Comparison of ENCODE assay signal across 8 cellular contexts in genomic region chr7:44881610-44882009, GRCh38. TPM values are rescaled to one million over a fixed set of nuclear protein-coding genes. Genes with fewer than 3 reads are reported as not detected.
DNase-seq lines count a peak whose midpoint lies in the region; ATAC-seq, FAIRE-seq and TF ChIP-seq lines count a peak whose summit lies in the region.

No MANE protein-coding gene starts in this region.

- H3K9me3 ChIP-seq in HepG2 (ENCODE audit: low read length): no peaks in the 10 kb centered on the region
- H3K9me3 ChIP-seq in right lobe of liver: no peaks in the 10 kb centered on the region
- no peaks in the 10 kb centered on the region for H3K9me3 ChIP-seq in upper lobe of right lung

- TF ChIP-seq EP300 in HepG2 (IDR thresholded peaks at IDR 0.05; ENCODE audit: low read depth in 2 of 2, low read length in 2 of 2) (no peak), HepG2 (CRISPR knock-in tag; IDR thresholded peaks at IDR 0.05; ENCODE audit: borderline replicate concordance) (no peak)

- CTCF ChIA-PET in HepG2 (lab: Yijun Ruan, JAX; ENCODE audit: low intra/inter-chr PET ratio, low total read pairs): no interaction called here

- no peak for FAIRE-seq in HepG2 (lab: Jason Lieb, UNC)

- no peak for TF ChIP-seq RAD21 in HepG2 (CRISPR knock-in tag; IDR thresholded peaks at IDR 0.05)

- peaks cover 54% of the 10 kb centered on the region for H3K4me1 Mint-ChIP-seq in T-helper 2 cell treated with Interferon-gamma antibody and Interleukin-4, amounts not matched to agents 5 μg/mL and 100 μg/mL, for 36 hours (ENCODE audit: low read depth)

- H3K4me1 ChIP-seq in HepG2 (ENCODE audit: insufficient read depth, low read length): peaks cover 59% of the 10 kb centered on the region
- peaks cover 0 to 47% (median 18%) of the 10 kb centered on the region in 4 donors for H3K4me1 ChIP-seq in right lobe of liver
- peaks cover 55% of the 10 kb centered on the region for H3K4me1 ChIP-seq in upper lobe of right lung

- H3K4me3 ChIP-seq in HepG2 (replicated peaks in 1 of 3; ENCODE audit: insufficient read depth in 1 of 3, low read depth in 2 of 3, low read length in 3 of 3): peak overlapping the region in 2 of 3 experiments; percentile 2 to 24; a peak in 4 of 6 replicates
- H3K4me3 ChIP-seq in right lobe of liver: peak overlapping the region in 1 of 3 donors; percentile 7
- H3K4me3 ChIP-seq in upper lobe of right lung: peak overlapping the region; percentile 94

- no peak overlapping the region for H2AFZ ChIP-seq in HepG2 (ENCODE audit: low read length)

- POLR2A ChIA-PET in HepG2 (lab: Yijun Ruan, JAX): interaction anchor here (1.0 to 1.2 kb wide), 3 partner anchors 34 to 308 kb away, joined by 3 to 4 read pairs (median 3); partner anchors contain the start of genes DDX56, H2AZ2 and OGDH

- peak overlapping the region; percentile 87 for H3K4me3 Mint-ChIP-seq in T-helper 2 cell treated with Interferon-gamma antibody and Interleukin-4, amounts not matched to agents 5 μg/mL and 100 μg/mL, for 36 hours

- H3K27ac ChIP-seq in HepG2 (ENCODE audit: extremely low read length, insufficient read depth, low read length): no peak overlapping the region
- no peak overlapping the region for H3K27ac ChIP-seq in right lobe of liver
- H3K27ac ChIP-seq in upper lobe of right lung: no peak overlapping the region

- in situ Hi-C loops in HepG2 (cut with HindIII; ENCODE audit: extremely low pct_ligation_motif_present, low pct_unique_long_range_greater_than_20kb): no loop called here

- peaks cover 46% of the 10 kb centered on the region for H3K79me2 ChIP-seq in HepG2 (ENCODE audit: insufficient read depth, low read length)

- TF ChIP-seq POLR2A in HepG2 (IDR thresholded peaks at IDR 0.05; ENCODE audit: insufficient read depth in 1 of 2, low read depth in 2 of 2, low read length in 2 of 2): no peak
- no peak for TF ChIP-seq POLR2A in right lobe of liver (IDR thresholded peaks at IDR 0.05)

- H3K27ac Mint-ChIP-seq in T-helper 2 cell treated with Interferon-gamma antibody and Interleukin-4, amounts not matched to agents 5 μg/mL and 100 μg/mL, for 36 hours: peak overlapping the region; percentile 45

- TF ChIP-seq CTCF in HepG2 (CRISPR knock-in tag; IDR thresholded peaks at IDR 0.05): no peak
- no peak for TF ChIP-seq CTCF in right lobe of liver (IDR thresholded peaks at IDR 0.05)
- TF ChIP-seq CTCF in upper lobe of right lung (IDR thresholded peaks at IDR 0.05): no peak

- H3K4me2 ChIP-seq in HepG2 (ENCODE audit: low read depth, low read length): peak overlapping the region; percentile 75

- no peaks in the 10 kb centered on the region for H3K27me3 Mint-ChIP-seq in T-helper 2 cell treated with Interferon-gamma antibody and Interleukin-4, amounts not matched to agents 5 μg/mL and 100 μg/mL, for 36 hours (ENCODE audit: low read depth)

- H3K27me3 ChIP-seq in HepG2 (ENCODE audit: control insufficient read depth in 1 of 2, insufficient read depth in 2 of 2, low read length in 2 of 2): no peaks in the 10 kb centered on the region
- no peaks in the 10 kb centered on the region for H3K27me3 ChIP-seq in right lobe of liver
- H3K27me3 ChIP-seq in upper lobe of right lung: no peaks in the 10 kb centered on the region

- no TSS peak for BruUV-seq in HepG2 (replicated peaks; lab: Mats Ljungman, UMichigan)

- H3K9me3 Mint-ChIP-seq in T-helper 2 cell treated with Interferon-gamma antibody and Interleukin-4, amounts not matched to agents 5 μg/mL and 100 μg/mL, for 36 hours: no peaks in the 10 kb centered on the region

- H3K36me3 ChIP-seq in HepG2 (replicated peaks in 1 of 2; ENCODE audit: control insufficient read depth in 1 of 2, insufficient read depth in 2 of 2, low read length in 2 of 2): no peaks in the 10 kb centered on the region; a peak in 3 of 5 replicates
- H3K36me3 ChIP-seq in right lobe of liver: peaks cover 0 to 3% (median 0%) of the 10 kb centered on the region in 4 donors
- peaks cover 11% of the 10 kb centered on the region for H3K36me3 ChIP-seq in upper lobe of right lung

- peaks cover 55% of the 10 kb centered on the region for H3K36me3 Mint-ChIP-seq in T-helper 2 cell treated with Interferon-gamma antibody and Interleukin-4, amounts not matched to agents 5 μg/mL and 100 μg/mL, for 36 hours (ENCODE audit: low read depth)

- ATAC-seq in HepG2: no peak
- ATAC-seq in right lobe of liver: no peak
- ATAC-seq in upper lobe of right lung: no peak
- no peak for ATAC-seq in HG03175 (IDR thresholded peaks at IDR 0.05; ENCODE audit: unreplicated experiment)
- no peak for ATAC-seq in HG03097 (IDR thresholded peaks at IDR 0.05; ENCODE audit: low FRiP score, unreplicated experiment)
- no peak for ATAC-seq in HG02884 (IDR thresholded peaks at IDR 0.05; ENCODE audit: unreplicated experiment)

- no peak for DNase-seq in HepG2 (ENCODE audit: low spot score)
- DNase-seq in right lobe of liver: no peak
- DNase-seq in T-helper 2 cell treated with Interferon-gamma antibody and Interleukin-4, amounts not matched to agents 5 μg/mL and 100 μg/mL, for 36 hours (ENCODE audit: low spot score): no peak
- DNase-seq in hepatic stellate cell (ENCODE audit: low spot score): peak; percentile 64
- DNase-seq in upper lobe of right lung: no peak

- H4K20me1 ChIP-seq in HepG2 (ENCODE audit: insufficient read depth, low read length): peaks cover 7% of the 10 kb centered on the region; the same call in 1 of the 2 replicates

- peak overlapping the region; percentile 16; the same call in 1 of the 2 replicates for H3K9ac ChIP-seq in HepG2 (ENCODE audit: insufficient read depth, low read depth, low read length)

- intact Hi-C loops in HepG2 (cut with micrococcal nuclease; ENCODE audit: unreplicated experiment) (no loop called here), right lobe of liver (cut with DNase I) (no loop called here), upper lobe of right lung (cut with DNase I) (no loop called here)

RNA-seq across cellular contexts. Expression of gene PURB, which starts 3.7 kb away (rescaled TPM):
- 4.3 and 10.1 TPM in 2 replicates for total RNA-seq in HepG2 (2016; rRNA removed; fragmentation: Illumina TruSeq; extraction: Trizol)
- total RNA-seq in HepG2 (2016; cell fraction: cytosol; rRNA removed; fragmentation: Illumina TruSeq; extraction: Trizol; ENCODE audit: low read depth): 0.61 and 0.71 TPM in 2 replicates
- total RNA-seq in HepG2 (2016; cell fraction: insoluble cytoplasmic fraction; rRNA removed; fragmentation: Illumina TruSeq; extraction: Trizol): 4.3 and 10.1 TPM in 2 replicates
- 4.2 and 4.9 TPM in 2 replicates for total RNA-seq in HepG2 (2016; cell fraction: membrane; rRNA removed; fragmentation: Illumina TruSeq; extraction: Trizol)
- 9.4 and 9.7 TPM in 2 replicates for total RNA-seq in HepG2 (2016; cell fraction: nucleus; rRNA removed; fragmentation: Illumina TruSeq; extraction: Trizol)
- 2.3 and 2.7 TPM in 2 replicates for polyA plus RNA-seq in HepG2 (2011; rRNA removed)
- 1.0 and 1.7 TPM in 2 replicates for polyA plus RNA-seq in HepG2 (2011; cell fraction: cytosol; rRNA removed)
- polyA plus RNA-seq in HepG2 (2011; cell fraction: nucleus; rRNA removed): 2.3 and 3.8 TPM in 2 replicates
- polyA plus RNA-seq in HepG2 (2012): 6.1 and 7.3 TPM in 2 replicates
- 0.64 and 0.70 TPM in 2 replicates for polyA plus RNA-seq in HepG2 (2016; cell fraction: cytosol; fragmentation: Illumina TruSeq; extraction: Trizol; ENCODE audit: low read depth)
- polyA plus RNA-seq in HepG2 (2016; cell fraction: insoluble cytoplasmic fraction; fragmentation: Illumina TruSeq; extraction: Trizol; ENCODE audit: low read depth): 9.2 and 9.5 TPM in 2 replicates
- 2.2 and 2.3 TPM in 2 replicates for polyA plus RNA-seq in HepG2 (2016; cell fraction: membrane; fragmentation: Illumina TruSeq; extraction: Trizol; ENCODE audit: low read depth)
- 14.1 and 14.9 TPM in 2 replicates for polyA plus RNA-seq in HepG2 (2016; cell fraction: nucleus; fragmentation: Illumina TruSeq; extraction: Trizol; ENCODE audit: insufficient read depth, low read depth)
- 1.9 and 4.8 TPM in 2 replicates for polyA minus RNA-seq in HepG2 (2011; rRNA and poly(A)+ RNA removed; ENCODE audit: low replicate concordance)
- 4.7 and 5.6 TPM in 2 replicates for polyA minus RNA-seq in HepG2 (2011; cell fraction: cytosol; rRNA and poly(A)+ RNA removed)
- polyA minus RNA-seq in HepG2 (2011; cell fraction: nucleus; rRNA and poly(A)+ RNA removed): 9.7 and 10.8 TPM in 2 replicates
- total RNA-seq in right lobe of liver: 1 to 10 TPM; 4.9 to 6.9 (median 6.7) TPM
- total RNA-seq in upper lobe of right lung: 26.0 TPM

RNA-seq across cellular contexts. Expression of gene H2AZ2, which starts 33.7 kb away (rescaled TPM):
- 223 and 272 TPM in 2 replicates for total RNA-seq in HepG2 (2016; rRNA removed; fragmentation: Illumina TruSeq; extraction: Trizol)
- 109 and 136 TPM in 2 replicates for total RNA-seq in HepG2 (2016; cell fraction: cytosol; rRNA removed; fragmentation: Illumina TruSeq; extraction: Trizol; ENCODE audit: low read depth)
- total RNA-seq in HepG2 (2016; cell fraction: insoluble cytoplasmic fraction; rRNA removed; fragmentation: Illumina TruSeq; extraction: Trizol): 225 and 261 TPM in 2 replicates
- total RNA-seq in HepG2 (2016; cell fraction: membrane; rRNA removed; fragmentation: Illumina TruSeq; extraction: Trizol): 214 and 217 TPM in 2 replicates
- total RNA-seq in HepG2 (2016; cell fraction: nucleus; rRNA removed; fragmentation: Illumina TruSeq; extraction: Trizol): 118 and 122 TPM in 2 replicates
- polyA plus RNA-seq in HepG2 (2011; rRNA removed): 93.2 and 121 TPM in 2 replicates
- polyA plus RNA-seq in HepG2 (2011; cell fraction: cytosol; rRNA removed): 110 and 123 TPM in 2 replicates
- polyA plus RNA-seq in HepG2 (2011; cell fraction: nucleus; rRNA removed): 34.1 and 41.1 TPM in 2 replicates
- 101 and 124 TPM in 2 replicates for polyA plus RNA-seq in HepG2 (2012)
- polyA plus RNA-seq in HepG2 (2016; cell fraction: cytosol; fragmentation: Illumina TruSeq; extraction: Trizol; ENCODE audit: low read depth): 169 and 220 TPM in 2 replicates
- 277 and 298 TPM in 2 replicates for polyA plus RNA-seq in HepG2 (2016; cell fraction: insoluble cytoplasmic fraction; fragmentation: Illumina TruSeq; extraction: Trizol; ENCODE audit: low read depth)
- 226 and 259 TPM in 2 replicates for polyA plus RNA-seq in HepG2 (2016; cell fraction: membrane; fragmentation: Illumina TruSeq; extraction: Trizol; ENCODE audit: low read depth)
- polyA plus RNA-seq in HepG2 (2016; cell fraction: nucleus; fragmentation: Illumina TruSeq; extraction: Trizol; ENCODE audit: insufficient read depth, low read depth): 188 and 191 TPM in 2 replicates
- polyA minus RNA-seq in HepG2 (2011; rRNA and poly(A)+ RNA removed; ENCODE audit: low replicate concordance): 67.1 and 192 TPM in 2 replicates
- polyA minus RNA-seq in HepG2 (2011; cell fraction: cytosol; rRNA and poly(A)+ RNA removed): 42.5 and 43.2 TPM in 2 replicates
- polyA minus RNA-seq in HepG2 (2011; cell fraction: nucleus; rRNA and poly(A)+ RNA removed): 36.7 and 41.4 TPM in 2 replicates
- 10 to 100 TPM; 49.3 to 69.1 (median 60.9) TPM for total RNA-seq in right lobe of liver
- total RNA-seq in upper lobe of right lung: 131 TPM
